In genomic region chr2:165198181-165198580, GRCh38 we compare ENCODE assay signal across 20 cellular contexts. TPM values are rescaled to one million over a fixed set of nuclear protein-coding genes. Genes with fewer than 3 reads are reported as not detected.
"Had no signal": no experiment of that assay in that cellular context is flagged by ENCODE, and none has a peak within 500 bp of the region (broad histone marks: within the 10 kb centered on the region; RNA-seq: fewer than 3 reads in every experiment).

No MANE protein-coding gene starts in this region.

- DNase-seq: activated CD4-positive, alpha-beta T cell treated with anti-CD3 and anti-CD28 coated beads, Interleukin-2, amount 50 U/mL, for 1 hour; activated CD8-positive, alpha-beta memory T cell treated with anti-CD3 and anti-CD28 coated beads for 24 hours; activated naive CD8-positive, alpha-beta T cell treated with anti-CD3 and anti-CD28 coated beads for 36 hours; brain microvascular endothelial cell; cerebellar nuclear complex; dermis blood vessel endothelial cell; effector memory CD8-positive, alpha-beta T cell; heart left ventricle; left cardiac atrium; midbrain; ovary; stimulated activated naive CD8-positive, alpha-beta T cell treated with anti-CD3 and anti-CD28 coated beads, Interleukin-15, amount 100 ng/mL, for 72 hours; upper lobe of right lung had no signal

- H3K4me3 ChIP-seq: heart left ventricle, lung, ovary, upper lobe of right lung had no signal

- ATAC-seq: activated CD4-positive, CD25-positive, alpha-beta regulatory T cell treated with anti-CD3 and anti-CD28 coated beads, Interleukin-2, amount 50 U/mL, for 24 hours; effector memory CD8-positive, alpha-beta T cell; heart left ventricle; left cardiac atrium; sciatic nerve; stimulated activated naive CD8-positive, alpha-beta T cell treated with anti-CD3 and anti-CD28 coated beads, Interleukin-15, amount 100 ng/mL, for 72 hours; upper lobe of right lung had no signal

- H3K27me3 ChIP-seq: brain microvascular endothelial cell, ovary, upper lobe of right lung had no signal

- H3K4me1 ChIP-seq: heart left ventricle, upper lobe of right lung had no signal

- H3K27ac ChIP-seq: brain microvascular endothelial cell, epithelial cell of prostate, ovary, upper lobe of right lung had no signal

- H3K9me3 ChIP-seq: heart left ventricle, ovary, upper lobe of right lung had no signal

- H3K36me3 ChIP-seq: brain microvascular endothelial cell, heart left ventricle, ovary, upper lobe of right lung had no signal

RNA-seq across cellular contexts. Expression of gene SCN3A, which starts 5.7 kb away (rescaled TPM):
- total RNA-seq: activated T-helper 1 cell treated with anti-CD3 and anti-CD28 coated beads, Interleukin-12 subunit alpha, Interleukin-12 subunit beta, Interleukin-2, Interleukin-4 antibody, amounts not matched to agents 30 ng/mL and 10 ng/mL and 1 ng/mL, durations not matched to agents 14 hours and 24 hours and 36 hours; myocyte had no signal

RNA-seq across cellular contexts. Expression of gene SCN2A, which starts 41.0 kb away (rescaled TPM):
- total RNA-seq: activated T-helper 1 cell treated with anti-CD3 and anti-CD28 coated beads, Interleukin-12 subunit alpha, Interleukin-12 subunit beta, Interleukin-2, Interleukin-4 antibody, amounts not matched to agents 30 ng/mL and 10 ng/mL and 1 ng/mL, durations not matched to agents 14 hours and 24 hours and 36 hours; pulmonary artery endothelial cell had no signal
